24 cellular contexts compared by ENCODE assay signal in the genomic region with DNA sequence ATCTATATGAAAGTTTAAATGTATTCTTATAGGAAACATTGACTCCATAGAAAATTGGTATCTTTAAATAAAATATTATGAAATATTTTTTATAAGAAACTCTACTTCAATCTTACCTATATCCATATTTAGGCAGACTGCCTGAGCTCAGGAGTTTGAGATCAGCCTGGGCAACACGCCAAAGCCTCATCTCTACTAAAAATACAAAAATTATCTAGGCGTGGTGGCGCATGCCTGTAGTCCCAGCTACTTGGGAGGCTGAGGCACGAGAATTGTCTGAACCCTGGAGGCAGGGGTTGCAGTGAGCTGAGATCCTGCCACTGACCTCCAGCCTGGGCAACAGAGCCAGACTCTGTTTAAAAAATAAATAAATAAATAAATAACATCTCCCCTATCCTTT.
"Had no signal": no experiment of that assay in that cellular context is flagged by ENCODE, and none has a peak within 500 bp of the region (broad histone marks: within the 10 kb centered on the region; RNA-seq: fewer than 3 reads in every experiment).

No MANE protein-coding gene starts in this region.

- H3K27me3 ChIP-seq: colonic mucosa, dorsolateral prefrontal cortex, esophagus muscularis mucosa, esophagus squamous epithelium, foreskin keratinocyte, gastrocnemius medialis, gastroesophageal sphincter, heart left ventricle, heart right ventricle had no signal

- H3K27ac ChIP-seq: colonic mucosa, coronary artery, dorsolateral prefrontal cortex, epithelial cell of prostate, esophagus muscularis mucosa, esophagus squamous epithelium, foreskin keratinocyte, gastrocnemius medialis, gastroesophageal sphincter, heart left ventricle, heart right ventricle had no signal

- H3K4me3 ChIP-seq: colonic mucosa, coronary artery, dorsolateral prefrontal cortex, esophagus muscularis mucosa, esophagus squamous epithelium, gastrocnemius medialis, gastroesophageal sphincter, heart left ventricle, heart right ventricle had no signal

- H3K4me1 ChIP-seq: colonic mucosa, esophagus muscularis mucosa, esophagus squamous epithelium, foreskin keratinocyte, gastrocnemius medialis, gastroesophageal sphincter, heart left ventricle, heart right ventricle had no signal

- H3K36me3 ChIP-seq: colonic mucosa, esophagus muscularis mucosa, esophagus squamous epithelium, gastrocnemius medialis, gastroesophageal sphincter, heart left ventricle, heart right ventricle had no signal

- ATAC-seq: effector memory CD8-positive, alpha-beta T cell; esophagus mucosa; foreskin keratinocyte; gastrocnemius medialis; gastroesophageal sphincter; heart left ventricle; heart right ventricle had no signal

- DNase-seq: colonic mucosa; cortex of kidney; dermis blood vessel endothelial cell; dorsolateral prefrontal cortex; effector CD4-positive, alpha-beta T cell; effector CD8-positive, alpha-beta T cell; effector memory CD4-positive, alpha-beta T cell; effector memory CD8-positive, alpha-beta T cell; endodermal cell; erythroblast; esophagus squamous epithelium; foreskin fibroblast; foreskin keratinocyte; foreskin melanocyte; gastrocnemius medialis; glutamatergic neuron; head of caudate nucleus; heart left ventricle; heart right ventricle had no signal
